In genomic region chr3:22089284-22089683, GRCh38 we compare ENCODE assay signal across 1 cellular context.
TF ChIP-seq lines count a peak whose summit lies in the region.

No MANE protein-coding gene starts in this region.

TF ChIP-seq in HepG2, 621 proteins besides CTCF, POLR2A, EP300 and RAD21 (continued from another document):
- no peak for TF ChIP-seq ZNF142 (CRISPR knock-in tag; IDR thresholded peaks at IDR 0.05)
